Comparison of ENCODE assay signal across 13 cellular contexts in genomic region chr1:173294853-173295252, GRCh38.
"Had no signal": no experiment of that assay in that cellular context is flagged by ENCODE, and none has a peak within 500 bp of the region (broad histone marks: within the 10 kb centered on the region; RNA-seq: fewer than 3 reads in every experiment).

No MANE protein-coding gene starts in this region.

- H3K4me1 Mint-ChIP-seq: neural crest cell had no signal

- H3K27me3 ChIP-seq: cardiac muscle cell had no signal

- H3K4me3 ChIP-seq: cardiac muscle cell had no signal

- H3K27me3 Mint-ChIP-seq: stimulated activated naive B cell treated with anti-CD40 and anti-IgM and Interleukin-4, amounts not matched to agents 10 μg/mL and 1 μg/mL and 100 μg/mL, for 72 hours had no signal

- H3K36me3 ChIP-seq: cardiac muscle cell had no signal

- H3K27ac Mint-ChIP-seq: activated T-cell treated with anti-CD3 and anti-CD28 coated beads, Interleukin-2, amount 50 U/mL, for 72 hours; stimulated activated naive B cell treated with anti-CD40 and anti-IgM and Interleukin-4, amounts not matched to agents 10 μg/mL and 1 μg/mL and 100 μg/mL, for 72 hours had no signal

- H3K4me3 Mint-ChIP-seq: activated T-cell treated with anti-CD3 and anti-CD28 coated beads, Interleukin-2, amount 50 U/mL, for 72 hours; neural crest cell; stimulated activated naive B cell treated with anti-CD40 and anti-IgM and Interleukin-4, amounts not matched to agents 10 μg/mL and 1 μg/mL and 100 μg/mL, for 72 hours had no signal

- ATAC-seq: activated T-cell treated with anti-CD3 and anti-CD28 coated beads, Interleukin-2, amount 50 U/mL, for 72 hours; left ventricle myocardium superior; stimulated activated naive B cell treated with anti-CD40 and anti-IgM and Interleukin-4, amounts not matched to agents 10 μg/mL and 1 μg/mL and 100 μg/mL, for 72 hours had no signal

- DNase-seq: activated CD4-positive, alpha-beta T cell treated with anti-CD3 and anti-CD28 coated beads for 1 hour; activated CD4-positive, alpha-beta T cell treated with anti-CD3 and anti-CD28 coated beads, Interleukin-2, amount 50 U/mL, for 48 hours; activated T-cell treated with anti-CD3 and anti-CD28 coated beads, Interleukin-2, amount 50 U/mL, for 72 hours; kidney; left ventricle myocardium superior; mesendoderm; posterior cingulate gyrus; small intestine; stimulated activated naive B cell treated with anti-CD40 and anti-IgM and Interleukin-4, amounts not matched to agents 10 μg/mL and 1 μg/mL and 100 μg/mL, for 72 hours; T-helper 9 cell; trophoblast cell had no signal

- H3K27ac ChIP-seq: cardiac muscle cell had no signal
